1 cellular context compared by ENCODE assay signal in genomic region chr2:25742501-25742900, GRCh38.
TF ChIP-seq lines count a peak whose summit lies in the region.

No MANE protein-coding gene starts in this region.

TF ChIP-seq in GM23338, 12 proteins besides CTCF, POLR2A, EP300 and RAD21:
- TF ChIP-seq ZNF462 (CRISPR knock-in tag; IDR thresholded peaks at IDR 0.05) (no peak), CREB1 (CRISPR knock-in tag; IDR thresholded peaks at IDR 0.05; ENCODE audit: low read depth) (no peak), ZNF331 (CRISPR knock-in tag; IDR thresholded peaks at IDR 0.05; ENCODE audit: low read depth) (no peak), ZNF114 (CRISPR knock-in tag; IDR thresholded peaks at IDR 0.05) (no peak), REST (IDR thresholded peaks at IDR 0.05; ENCODE audit: unreplicated experiment) (no peak), STAT1 (IDR thresholded peaks at IDR 0.05; ENCODE audit: unreplicated experiment) (no peak), NANOG (IDR thresholded peaks at IDR 0.05; ENCODE audit: borderline replicate concordance) (no peak), POLR2AphosphoS5 (IDR thresholded peaks at IDR 0.05; ENCODE audit: low read depth) (no peak), EZH2 (IDR thresholded peaks at IDR 0.05; ENCODE audit: low read depth, unreplicated experiment) (no peak), JUNB (IDR thresholded peaks at IDR 0.05; ENCODE audit: unreplicated experiment) (no peak)
- TF ChIP-seq, protein P1, sequence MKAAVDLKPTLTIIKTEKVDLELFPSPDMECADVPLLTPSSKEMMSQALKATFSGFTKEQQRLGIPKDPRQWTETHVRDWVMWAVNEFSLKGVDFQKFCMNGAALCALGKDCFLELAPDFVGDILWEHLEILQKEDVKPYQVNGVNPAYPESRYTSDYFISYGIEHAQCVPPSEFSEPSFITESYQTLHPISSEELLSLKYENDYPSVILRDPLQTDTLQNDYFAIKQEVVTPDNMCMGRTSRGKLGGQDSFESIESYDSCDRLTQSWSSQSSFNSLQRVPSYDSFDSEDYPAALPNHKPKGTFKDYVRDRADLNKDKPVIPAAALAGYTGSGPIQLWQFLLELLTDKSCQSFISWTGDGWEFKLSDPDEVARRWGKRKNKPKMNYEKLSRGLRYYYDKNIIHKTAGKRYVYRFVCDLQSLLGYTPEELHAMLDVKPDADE (IDR thresholded peaks at IDR 0.05): no peak
